In genomic region chr11:72394456-72394855, GRCh38 we compare ENCODE assay signal across 24 cellular contexts.
"Had no signal": no experiment of that assay in that cellular context is flagged by ENCODE, and none has a peak within 500 bp of the region (broad histone marks: within the 10 kb centered on the region; RNA-seq: fewer than 3 reads in every experiment).

No MANE protein-coding gene starts in this region.

- H3K27me3 Mint-ChIP-seq: activated CD4-positive, alpha-beta T cell treated with anti-CD3 and anti-CD28 coated beads for 36 hours; activated naive CD4-positive, alpha-beta T cell treated with anti-CD3 and anti-CD28 coated beads, Interleukin-2, amount 50 U/mL, for 24 hours; activated T-cell treated with anti-CD3 and anti-CD28 coated beads, Interleukin-2, amount 50 U/mL, for 24 hours had no signal

- H3K9me3 Mint-ChIP-seq: activated naive CD4-positive, alpha-beta T cell treated with anti-CD3 and anti-CD28 coated beads, Interleukin-2, amount 50 U/mL, for 24 hours; activated T-cell treated with anti-CD3 and anti-CD28 coated beads, Interleukin-2, amount 50 U/mL, for 24 hours; activated T-helper 1 cell treated with anti-CD3 and anti-CD28 coated beads, Interleukin-12 subunit alpha, Interleukin-12 subunit beta, Interleukin-2, Interleukin-4 antibody, amounts not matched to agents 30 ng/mL and 10 ng/mL and 1 ng/mL, durations not matched to agents 14 hours and 24 hours and 36 hours had no signal

- H3K4me3 ChIP-seq: body of pancreas, cardiac muscle cell, SK-N-MC had no signal

- DNase-seq: activated CD4-positive, alpha-beta T cell treated with anti-CD3 and anti-CD28 coated beads for 36 hours; activated CD4-positive, alpha-beta T cell treated with anti-CD3 and anti-CD28 coated beads, Interleukin-2, amount 50 U/mL, for 4 hours; activated CD8-positive, alpha-beta memory T cell treated with anti-CD3 and anti-CD28 coated beads, Interleukin-2, amount 50 U/mL, for 48 hours; activated CD8-positive, alpha-beta T cell treated with anti-CD3 and anti-CD28 coated beads, Interleukin-2, amount 10 ng/mL, durations not matched to agents 7 days and 5 days; activated effector memory CD4-positive, alpha-beta T cell treated with Interleukin-2 at 50 U/mL for 16 hours; activated naive CD4-positive, alpha-beta T cell; activated T-cell treated with anti-CD3 and anti-CD28 coated beads, Interleukin-2, amount 50 U/mL, for 24 hours; aorta; body of pancreas; MM.1S; NCI-H1105; NCI-H1436; NCI-H1694 treated with DMSO at 0.1 percent for 48 hours; NCI-H2029 treated with DMSO at 0.1 percent for 48 hours; NCI-H446; NCI-H748 treated with DMSO at 0.1 percent for 48 hours; OCI-M1; RPMI8226; T-helper 1 cell; WERI-Rb-1 had no signal

- H3K27ac Mint-ChIP-seq: activated CD4-positive, alpha-beta T cell treated with anti-CD3 and anti-CD28 coated beads for 36 hours; activated CD8-positive, alpha-beta T cell treated with anti-CD3 and anti-CD28 coated beads, Interleukin-2, amount 10 ng/mL, durations not matched to agents 7 days and 5 days; activated naive CD4-positive, alpha-beta T cell treated with anti-CD3 and anti-CD28 coated beads, Interleukin-2, amount 50 U/mL, for 24 hours; activated T-cell treated with anti-CD3 and anti-CD28 coated beads, Interleukin-2, amount 50 U/mL, for 24 hours; activated T-helper 1 cell treated with anti-CD3 and anti-CD28 coated beads, Interleukin-12 subunit alpha, Interleukin-12 subunit beta, Interleukin-2, Interleukin-4 antibody, amounts not matched to agents 30 ng/mL and 10 ng/mL and 1 ng/mL, durations not matched to agents 14 hours and 24 hours and 36 hours had no signal

- H3K4me3 Mint-ChIP-seq: activated CD4-positive, alpha-beta T cell treated with anti-CD3 and anti-CD28 coated beads for 36 hours; activated CD8-positive, alpha-beta T cell treated with anti-CD3 and anti-CD28 coated beads, Interleukin-2, amount 10 ng/mL, durations not matched to agents 7 days and 5 days; activated naive CD4-positive, alpha-beta T cell treated with anti-CD3 and anti-CD28 coated beads, Interleukin-2, amount 50 U/mL, for 24 hours; activated T-cell treated with anti-CD3 and anti-CD28 coated beads, Interleukin-2, amount 50 U/mL, for 24 hours; activated T-helper 1 cell treated with anti-CD3 and anti-CD28 coated beads, Interleukin-12 subunit alpha, Interleukin-12 subunit beta, Interleukin-2, Interleukin-4 antibody, amounts not matched to agents 30 ng/mL and 10 ng/mL and 1 ng/mL, durations not matched to agents 14 hours and 24 hours and 36 hours had no signal

- H3K4me1 Mint-ChIP-seq: activated CD4-positive, alpha-beta T cell treated with anti-CD3 and anti-CD28 coated beads for 36 hours had no signal

- H3K27ac ChIP-seq: body of pancreas, cardiac muscle cell, SK-N-MC, WERI-Rb-1 had no signal
